Comparison of ENCODE assay signal across 6 cellular contexts in genomic region chr4:663438-664428, GRCh38. TPM values are rescaled to one million over a fixed set of nuclear protein-coding genes. Genes with fewer than 3 reads are reported as not detected.
DNase-seq lines count a peak whose midpoint lies in the region; ATAC-seq and TF ChIP-seq lines count a peak whose summit lies in the region.

No MANE protein-coding gene starts in this region.

- DNase-seq in NK-92 treated with Interleukin-12 subunit alpha and Interleukin-12 subunit beta, amount 100 ng/mL, for 24 hours (lab: John Stamatoyannopoulos, UW): peak; percentile 42
- no peak for DNase-seq in NK-92 (lab: John Stamatoyannopoulos, UW; ENCODE audit: unreplicated experiment)
- peak; percentile 65 for DNase-seq in effector CD4-positive, alpha-beta T cell
- DNase-seq in psoas muscle: peak; percentile 61 to 64

- peak overlapping the region; percentile 80 for H3K9ac ChIP-seq in SU-DHL-6 (ENCODE audit: low read length)

- H3K4me1 ChIP-seq in psoas muscle: no peaks in the 10 kb centered on the region

- no peaks in the 10 kb centered on the region for H3K9me2 ChIP-seq in SU-DHL-6 (replicated peaks; ENCODE audit: insufficient read depth, low read length)

- H3K27me3 ChIP-seq in SU-DHL-6 (ENCODE audit: low read length) (no peaks in the 10 kb centered on the region), psoas muscle (ENCODE audit: insufficient read depth in 3 of 3, low read length in 2 of 3) (peaks cover 0 to 49% (median 11%) of the 10 kb centered on the region in 3 donors)

- peak overlapping the region; percentile 64 for H3K4me2 ChIP-seq in SU-DHL-6 (ENCODE audit: low read depth, low read length, poor library complexity, severe bottlenecking)

- no peaks in the 10 kb centered on the region for H3K9me3 ChIP-seq in SU-DHL-6 (ENCODE audit: insufficient read depth, low read length)
- no peaks in the 10 kb centered on the region for H3K9me3 ChIP-seq in psoas muscle

- 0 out of 2 replicates have a peak, but pooled peaks cover 6% of the 10 kb centered on the region for H3F3A ChIP-seq in SU-DHL-6 (ENCODE audit: insufficient read depth)

- ATAC-seq in psoas muscle (no peak), GM18520 (IDR thresholded peaks at IDR 0.05; ENCODE audit: unreplicated experiment) (no peak)

- intact Hi-C loops in psoas muscle (cut with DNase I): no loop called here

- peak overlapping the region; percentile 33 for H2AFZ ChIP-seq in SU-DHL-6 (ENCODE audit: low read depth, low read length, severe bottlenecking)

- no peaks in the 10 kb centered on the region for H4K20me1 ChIP-seq in SU-DHL-6 (ENCODE audit: low read depth, low read length)

- no peaks in the 10 kb centered on the region for H3K36me3 ChIP-seq in SU-DHL-6 (ENCODE audit: low read length)
- no peaks in the 10 kb centered on the region for H3K36me3 ChIP-seq in psoas muscle (ENCODE audit: insufficient read depth in 1 of 2, low read depth in 1 of 2)

- peak overlapping the region; percentile 66 for H3K27ac ChIP-seq in SU-DHL-6 (ENCODE audit: low read depth, low read length)
- H3K27ac ChIP-seq in psoas muscle: no peak overlapping the region

- WGBS in psoas muscle, 3 donors: 2 to 3% (median 3%) methylated on average over 46 to 80 of the region's 80 CpGs

- H3K4me3 ChIP-seq in SU-DHL-6 (ENCODE audit: insufficient read depth, low read length, poor library complexity, severe bottlenecking) (peak overlapping the region; percentile 73), psoas muscle (peak overlapping the region; percentile 64)

- no peak for TF ChIP-seq CTCF in SU-DHL-6 (IDR thresholded peaks at IDR 0.05; ENCODE audit: insufficient read depth, low read length, poor library complexity, severe bottlenecking)
- no peak for TF ChIP-seq CTCF in psoas muscle (IDR thresholded peaks at IDR 0.05)

- H3K79me2 ChIP-seq in SU-DHL-6 (ENCODE audit: insufficient read depth, low read length): no peaks in the 10 kb centered on the region

RNA-seq across cellular contexts. Expression of gene ATP5ME, which starts 10.3 kb away (rescaled TPM):
- 100 to 1,000 TPM; 358 to 494 (median 466) TPM for total RNA-seq in psoas muscle
- polyA plus RNA-seq in psoas muscle: 100 to 1,000 TPM; 389 to 712 (median 679) TPM

RNA-seq across cellular contexts. Expression of gene MYL5, which starts 10.6 kb away (rescaled TPM):
- total RNA-seq in psoas muscle: 1 to 10 TPM; 3.3 to 7.2 (median 5.9) TPM
- 10 to 100 TPM in 1 of 3 donors, 1 to 10 TPM in 2; 2.0 to 11.2 (median 5.4) TPM for polyA plus RNA-seq in psoas muscle

RNA-seq across cellular contexts. Expression of gene SLC49A3, which starts 25.2 kb away (rescaled TPM):
- 1 to 10 TPM; 1.7 to 3.1 (median 3.0) TPM for total RNA-seq in psoas muscle
- 1 to 10 TPM; 1.6 to 3.7 (median 1.9) TPM for polyA plus RNA-seq in psoas muscle

RNA-seq across cellular contexts. Expression of gene PDE6B, which starts 38.4 kb away (rescaled TPM):
- under 1 TPM in 3 of 4 donors, not detected in 1; 0.30 to 0.39 (median 0.32) TPM for total RNA-seq in psoas muscle
- under 1 TPM; 0.03 to 0.48 (median 0.09) TPM for polyA plus RNA-seq in psoas muscle

RNA-seq across cellular contexts. Expression of gene PCGF3, which starts 41.9 kb away (rescaled TPM):
- total RNA-seq in psoas muscle: 10 to 100 TPM; 13.0 to 18.6 (median 15.3) TPM
- 10 to 100 TPM; 10.9 to 19.2 (median 11.3) TPM for polyA plus RNA-seq in psoas muscle
